Comparison of ENCODE assay signal across 1 cellular context in genomic region chr11:126336065-126336464, GRCh38.
TF ChIP-seq lines count a peak whose summit lies in the region.

No MANE protein-coding gene starts in this region.

TF ChIP-seq in SK-N-SH, 30 proteins besides CTCF, POLR2A, EP300 and RAD21:
- TF ChIP-seq REST (IDR thresholded peaks at IDR 0.05; ENCODE audit: low read depth, low read length): no peak
- no peak for TF ChIP-seq FOXJ3 (CRISPR knock-in tag; IDR thresholded peaks at IDR 0.05)
- no peak for TF ChIP-seq JUND (IDR thresholded peaks at IDR 0.05)
- no peak for TF ChIP-seq SMC3 (IDR thresholded peaks at IDR 0.05; ENCODE audit: low read depth, low read length)
- no peak for TF ChIP-seq NFIC (IDR thresholded peaks at IDR 0.05; ENCODE audit: borderline replicate concordance)
- TF ChIP-seq IRF3 (IDR thresholded peaks at IDR 0.05; ENCODE audit: low read depth, low read length): no peak
- TF ChIP-seq PBX3 (IDR thresholded peaks at IDR 0.05): no peak
- no peak for TF ChIP-seq RXRA (IDR thresholded peaks at IDR 0.05; ENCODE audit: borderline replicate concordance, low read depth)
- TF ChIP-seq NRF1 (IDR thresholded peaks at IDR 0.05; ENCODE audit: low read depth, low read length): no peak
- TF ChIP-seq MXI1 (IDR thresholded peaks at IDR 0.05; ENCODE audit: low read depth, low read length): no peak
- no peak for TF ChIP-seq ELF1 (IDR thresholded peaks at IDR 0.05)
- TF ChIP-seq ZBTB33 (IDR thresholded peaks at IDR 0.05; ENCODE audit: borderline replicate concordance, low read depth): no peak
- TF ChIP-seq RFX5 (IDR thresholded peaks at IDR 0.05; ENCODE audit: low read length): no peak
- TF ChIP-seq EZH2phosphoT487 (IDR thresholded peaks at IDR 0.05; ENCODE audit: borderline replicate concordance, low read depth): no peak
- TF ChIP-seq FOSL2 (IDR thresholded peaks at IDR 0.05; ENCODE audit: borderline replicate concordance, low read depth): no peak
- TF ChIP-seq TAF1 (IDR thresholded peaks at IDR 0.05; ENCODE audit: borderline replicate concordance, low read depth, low read length): no peak
- no peak for TF ChIP-seq SIN3A (IDR thresholded peaks at IDR 0.05; ENCODE audit: borderline replicate concordance, low read depth, low read length)
TF ChIP-seq in SK-N-SH: peak in this region for 0.
